In the genomic region with DNA sequence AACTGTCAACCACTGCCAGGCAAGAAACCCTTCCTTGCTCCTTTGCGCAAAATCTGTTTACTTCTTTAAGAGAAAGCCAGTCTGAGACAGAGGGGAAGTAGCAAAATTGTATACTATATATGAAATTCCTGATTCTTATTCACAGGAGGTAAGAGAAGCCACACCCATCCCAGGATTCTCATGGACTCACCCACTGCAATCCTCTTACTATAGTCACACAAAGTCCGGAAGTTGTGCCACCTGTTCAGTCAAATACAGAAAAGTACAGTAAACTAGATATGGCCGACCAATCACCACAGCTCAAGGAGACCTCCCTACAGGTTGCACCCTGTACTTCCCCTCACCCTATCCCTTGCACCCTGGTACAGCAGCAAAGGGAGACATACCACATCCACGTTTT, we compare ENCODE assay signal across 18 cellular contexts. TPM values are rescaled to one million over a fixed set of nuclear protein-coding genes. Genes with fewer than 3 reads are reported as not detected.
DNase-seq lines count a peak whose midpoint lies in the region; ATAC-seq, FAIRE-seq and TF ChIP-seq lines count a peak whose summit lies in the region.
"Had no signal": no experiment of that assay in that cellular context is flagged by ENCODE, and none has a peak within 500 bp of the region (broad histone marks: within the 10 kb centered on the region; RNA-seq: fewer than 3 reads in every experiment).

No MANE protein-coding gene starts in this region.

- in situ Hi-C loops in HepG2 (cut with HindIII; ENCODE audit: extremely low pct_ligation_motif_present, low pct_unique_long_range_greater_than_20kb) = no loop called here
- in situ Hi-C loops in transverse colon (cut with MboI; ENCODE audit: low pct_ligation_motif_present in 1 of 4, low pct_unique_long_range_greater_than_20kb in 1 of 4, low sequenced_read_pairs in 3 of 4) = no loop called here

- FAIRE-seq in HepG2 (lab: Jason Lieb, UNC) (no peak), RCC 7860 (lab: Jason Lieb, UNC) (no peak)
- FAIRE-seq: HTR-8/SVneo had no signal

- no peaks in the 10 kb centered on the region for H3K9me2 ChIP-seq in PC-9 (ENCODE audit: insufficient read depth)

- peaks cover 48 to 57% of the 10 kb centered on the region in 2 experiments for H3K36me3 ChIP-seq in HepG2 (replicated peaks in 1 of 2; ENCODE audit: control insufficient read depth in 1 of 2, insufficient read depth in 2 of 2, low read length in 2 of 2)
- H3K36me3 ChIP-seq in right lobe of liver = peaks cover 0 to 51% (median 15%) of the 10 kb centered on the region in 4 donors
- peaks cover 28% of the 10 kb centered on the region for H3K36me3 ChIP-seq in PC-9 (ENCODE audit: low read depth)
- H3K36me3 ChIP-seq in transverse colon = peaks cover 0 to 22% (median 10%) of the 10 kb centered on the region in 4 donors

- H3F3A ChIP-seq in PC-9 (ENCODE audit: insufficient read depth, low read depth) = peaks cover 14% of the 10 kb centered on the region

- H3K9me3 ChIP-seq in HepG2 (ENCODE audit: low read length) (no peaks in the 10 kb centered on the region), right lobe of liver (no peaks in the 10 kb centered on the region), PC-9 (ENCODE audit: insufficient read depth, low read depth) (no peaks in the 10 kb centered on the region), transverse colon (no peaks in the 10 kb centered on the region)
- H3K9me3 ChIP-seq: right atrium auricular region, tibial nerve had no signal

- no peak overlapping the region for H2AFZ ChIP-seq in HepG2 (ENCODE audit: low read length)
- no peak overlapping the region for H2AFZ ChIP-seq in PC-9

- TF ChIP-seq CTCF in HepG2 (CRISPR knock-in tag; IDR thresholded peaks at IDR 0.05) (no peak), right lobe of liver (IDR thresholded peaks at IDR 0.05) (no peak), PC-9 (conservative IDR thresholded peaks at IDR 0.05) (no peak), foreskin keratinocyte (conservative IDR thresholded peaks at IDR 0.05) (no peak), transverse colon (IDR thresholded peaks at IDR 0.05) (no peak)

- peaks cover 27% of the 10 kb centered on the region for H3K4me1 ChIP-seq in HepG2 (ENCODE audit: insufficient read depth, low read length)
- H3K4me1 ChIP-seq in right lobe of liver = peaks cover 0 to 16% (median 0%) of the 10 kb centered on the region in 4 donors
- peaks cover 19% of the 10 kb centered on the region for H3K4me1 ChIP-seq in PC-9 (replicated peaks; ENCODE audit: insufficient read depth)
- H3K4me1 ChIP-seq in foreskin keratinocyte = peaks cover 19% of the 10 kb centered on the region
- H3K4me1 ChIP-seq in transverse colon = peaks cover 9 to 43% (median 19%) of the 10 kb centered on the region in 4 donors

- TF ChIP-seq POLR2A in HepG2 (IDR thresholded peaks at IDR 0.05; ENCODE audit: insufficient read depth in 1 of 2, low read depth in 2 of 2, low read length in 2 of 2) (no peak; a peak in 1 of 4 replicates), right lobe of liver (IDR thresholded peaks at IDR 0.05) (no peak), transverse colon (IDR thresholded peaks at IDR 0.05) (no peak)

- DNase-seq in HepG2 (ENCODE audit: low spot score) (no peak), right lobe of liver (no peak), PC-9 (peak; percentile 44 to 70), foreskin keratinocyte (peak; percentile 76 to 90), transverse colon (peak; percentile 48), RCC 7860 (ENCODE audit: low spot score) (no peak), HUDEP-2 (lab: John Stamatoyannopoulos, UW; ENCODE audit: unreplicated experiment in 76 of 76) (no peak)
- DNase-seq: effector CD8-positive, alpha-beta T cell; foreskin fibroblast; NCI-H1048; stimulated activated CD4-positive, alpha-beta T cell treated with anti-CD3 and anti-CD28 coated beads, Interleukin-4, amount 100 ng/mL, for 1 hour had no signal

- H3K79me2 ChIP-seq in HepG2 (ENCODE audit: insufficient read depth, low read length) (peaks cover 21% of the 10 kb centered on the region), PC-9 (ENCODE audit: low read depth) (peaks cover 19% of the 10 kb centered on the region)

- H3K4me3 ChIP-seq in HepG2 (replicated peaks in 1 of 3; ENCODE audit: insufficient read depth in 1 of 3, low read depth in 2 of 3, low read length in 3 of 3) = no peak overlapping the region
- no peak overlapping the region for H3K4me3 ChIP-seq in right lobe of liver
- no peak overlapping the region; the same call in 1 of the 2 replicates for H3K4me3 ChIP-seq in PC-9
- no peak overlapping the region for H3K4me3 ChIP-seq in transverse colon
- H3K4me3 ChIP-seq: cardiac muscle cell, lung, right atrium auricular region, tibial nerve had no signal

- BruUV-seq in HepG2 (replicated peaks; lab: Mats Ljungman, UMichigan) = no TSS peak
- no TSS peak for BruUV-seq in PC-9 (replicated peaks; lab: Mats Ljungman, UMichigan)

- intact Hi-C loops in HepG2 (cut with micrococcal nuclease; ENCODE audit: unreplicated experiment) = no loop called here
- intact Hi-C loops in right lobe of liver (cut with DNase I) = no loop called here
- intact Hi-C loops in PC-9 (cut with micrococcal nuclease; ENCODE audit: unreplicated experiment) = loop anchor here (5.0 kb wide), 1 partner anchor 131 kb away; the partner anchor contains the start of gene CDH24
- intact Hi-C loops in transverse colon (cut with DNase I; ENCODE audit: low total_unique reads) = no loop called here

- H3K27me3 ChIP-seq in HepG2 (ENCODE audit: control insufficient read depth in 1 of 2, insufficient read depth in 2 of 2, low read length in 2 of 2) = no peaks in the 10 kb centered on the region; a peak in 1 of 5 replicates
- no peaks in the 10 kb centered on the region for H3K27me3 ChIP-seq in right lobe of liver
- no peaks in the 10 kb centered on the region for H3K27me3 ChIP-seq in PC-9 (ENCODE audit: insufficient read depth, low read depth)
- no peaks in the 10 kb centered on the region for H3K27me3 ChIP-seq in foreskin keratinocyte
- H3K27me3 ChIP-seq in transverse colon = no peaks in the 10 kb centered on the region
- H3K27me3 ChIP-seq: cardiac muscle cell, right atrium auricular region, tibial nerve had no signal

- CTCF ChIA-PET in HepG2 (lab: Yijun Ruan, JAX; ENCODE audit: low intra/inter-chr PET ratio, low total read pairs) = no interaction called here
- CTCF ChIA-PET in PC-9 (lab: Charles Lee) = interaction anchor here (0.6 kb wide), 2 partner anchors 29 to 32 kb away, joined by 3 to 4 read pairs; no protein-coding TSS in a partner anchor

- POLR2A ChIA-PET in HepG2 (lab: Yijun Ruan, JAX) (interaction anchor here (1.4 to 6.1 kb wide), 5 partner anchors 9 to 56 kb away, joined by 5 to 112 read pairs (median 27); partner anchors contain the start of genes AJUBA, HAUS4, LRP10 and RBM23), PC-9 (lab: Charles Lee; ENCODE audit: unreplicated experiment) (interaction anchor here (0.6 kb wide), 1 partner anchor 356 kb away, joined by 5 read pairs; no protein-coding TSS in a partner anchor)

- H3K4me2 ChIP-seq in HepG2 (ENCODE audit: low read depth, low read length) (no peak overlapping the region), PC-9 (peak overlapping the region; percentile 51)

- no peak for TF ChIP-seq RAD21 in HepG2 (CRISPR knock-in tag; IDR thresholded peaks at IDR 0.05)

- H3K27ac ChIP-seq in HepG2 (ENCODE audit: extremely low read length, insufficient read depth, low read length) (no peak overlapping the region), right lobe of liver (no peak overlapping the region), PC-9 (peak overlapping the region; percentile 55), foreskin keratinocyte (peak overlapping the region; percentile 2), transverse colon (peak overlapping the region; percentile 14 to 70 (median 42))
- H3K27ac ChIP-seq: cardiac muscle cell, right atrium auricular region, tibial nerve, VCaP had no signal

- no peaks in the 10 kb centered on the region for H4K20me1 ChIP-seq in HepG2 (ENCODE audit: insufficient read depth, low read length)
- H4K20me1 ChIP-seq in PC-9 (ENCODE audit: insufficient read depth) = no peaks in the 10 kb centered on the region

- no peak overlapping the region for H3K9ac ChIP-seq in HepG2 (ENCODE audit: insufficient read depth, low read depth, low read length)

- TF ChIP-seq EP300 in HepG2 (IDR thresholded peaks at IDR 0.05; ENCODE audit: low read depth in 2 of 2, low read length in 2 of 2) (no peak), HepG2 (CRISPR knock-in tag; IDR thresholded peaks at IDR 0.05; ENCODE audit: borderline replicate concordance) (no peak), transverse colon (IDR thresholded peaks at IDR 0.05; ENCODE audit: low read depth) (no peak)

- 97% methylated on average over 4 of the region's 4 CpGs for WGBS in HepG2 (ENCODE audit: low lambda C conversion rate)
- WGBS in right lobe of liver (ENCODE audit: insufficient coverage, low coverage, low lambda C conversion rate, missing lambda C conversion rate) = 83% methylated on average over 3 of the region's 4 CpGs
- 40 to 57% methylated on average over 1 to 4 of the region's 4 CpGs for WGBS in transverse colon (ENCODE audit: low coverage in 1 of 2), 2 donors

- ATAC-seq in HepG2 (no peak), right lobe of liver (no peak), foreskin keratinocyte (peak; percentile 37), GM21526 (IDR thresholded peaks at IDR 0.05; ENCODE audit: low FRiP score, unreplicated experiment) (no peak)

RNA-seq across cellular contexts. Expression of gene PRMT5, which starts 2.9 kb away (rescaled TPM):
- total RNA-seq in HepG2 (2016; rRNA removed; fragmentation: Illumina TruSeq; extraction: Trizol) = 210 and 289 TPM in 2 replicates
- 154 and 171 TPM in 2 replicates for total RNA-seq in HepG2 (2016; cell fraction: cytosol; rRNA removed; fragmentation: Illumina TruSeq; extraction: Trizol; ENCODE audit: low read depth)
- total RNA-seq in HepG2 (2016; cell fraction: insoluble cytoplasmic fraction; rRNA removed; fragmentation: Illumina TruSeq; extraction: Trizol) = 224 and 314 TPM in 2 replicates
- total RNA-seq in HepG2 (2016; cell fraction: membrane; rRNA removed; fragmentation: Illumina TruSeq; extraction: Trizol) = 131 and 139 TPM in 2 replicates
- 137 and 144 TPM in 2 replicates for total RNA-seq in HepG2 (2016; cell fraction: nucleus; rRNA removed; fragmentation: Illumina TruSeq; extraction: Trizol)
- polyA plus RNA-seq in HepG2 (2011; rRNA removed) = 329 and 354 TPM in 2 replicates
- 348 and 362 TPM in 2 replicates for polyA plus RNA-seq in HepG2 (2011; cell fraction: cytosol; rRNA removed)
- 327 and 362 TPM in 2 replicates for polyA plus RNA-seq in HepG2 (2011; cell fraction: nucleus; rRNA removed)
- polyA plus RNA-seq in HepG2 (2012) = 137 and 192 TPM in 2 replicates
- polyA plus RNA-seq in HepG2 (2016; cell fraction: cytosol; fragmentation: Illumina TruSeq; extraction: Trizol; ENCODE audit: low read depth) = 39.5 and 40.9 TPM in 2 replicates
- 294 and 308 TPM in 2 replicates for polyA plus RNA-seq in HepG2 (2016; cell fraction: insoluble cytoplasmic fraction; fragmentation: Illumina TruSeq; extraction: Trizol; ENCODE audit: low read depth)
- polyA plus RNA-seq in HepG2 (2016; cell fraction: membrane; fragmentation: Illumina TruSeq; extraction: Trizol; ENCODE audit: low read depth) = 72.5 and 74.3 TPM in 2 replicates
- polyA plus RNA-seq in HepG2 (2016; cell fraction: nucleus; fragmentation: Illumina TruSeq; extraction: Trizol; ENCODE audit: insufficient read depth, low read depth) = 212 and 229 TPM in 2 replicates
- polyA minus RNA-seq in HepG2 (2011; rRNA and poly(A)+ RNA removed; ENCODE audit: low replicate concordance) = 563 and 739 TPM in 2 replicates
- polyA minus RNA-seq in HepG2 (2011; cell fraction: cytosol; rRNA and poly(A)+ RNA removed) = 136 and 191 TPM in 2 replicates
- polyA minus RNA-seq in HepG2 (2011; cell fraction: nucleus; rRNA and poly(A)+ RNA removed) = 169 and 174 TPM in 2 replicates
- total RNA-seq in right lobe of liver = 10 to 100 TPM; 22.5 to 32.1 (median 25.7) TPM
- 58.6 and 73.2 TPM in 2 replicates for total RNA-seq in PC-9 (2021)
- 177 and 186 TPM in 2 replicates for total RNA-seq in foreskin keratinocyte
- polyA plus RNA-seq in foreskin keratinocyte = 153 and 160 TPM in 2 replicates
- 10 to 100 TPM; 32.2 to 92.3 (median 43.4) TPM for total RNA-seq in transverse colon

RNA-seq across cellular contexts. Expression of gene RBM23, which starts 7.4 kb away (rescaled TPM):
- total RNA-seq in HepG2 (2016; rRNA removed; fragmentation: Illumina TruSeq; extraction: Trizol) (0.52 and 1.5 TPM in 2 replicates), right lobe of liver (10 to 100 TPM; 22.2 to 38.0 (median 34.0) TPM), PC-9 (2021) (68.7 and 76.5 TPM in 2 replicates), foreskin keratinocyte (42.4 and 47.2 TPM in 2 replicates), transverse colon (100 to 1,000 TPM in 3 of 4 donors, 10 to 100 TPM in 1; 96.4 to 186 (median 114) TPM)
- 1.3 and 3.6 TPM in 2 replicates for total RNA-seq in HepG2 (2016; cell fraction: cytosol; rRNA removed; fragmentation: Illumina TruSeq; extraction: Trizol; ENCODE audit: low read depth)
- total RNA-seq in HepG2 (2016; cell fraction: insoluble cytoplasmic fraction; rRNA removed; fragmentation: Illumina TruSeq; extraction: Trizol) = 0.61 and 1.6 TPM in 2 replicates
- 0.71 and 0.76 TPM in 2 replicates for total RNA-seq in HepG2 (2016; cell fraction: membrane; rRNA removed; fragmentation: Illumina TruSeq; extraction: Trizol)
- 1.2 and 2.0 TPM in 2 replicates for total RNA-seq in HepG2 (2016; cell fraction: nucleus; rRNA removed; fragmentation: Illumina TruSeq; extraction: Trizol)
- polyA plus RNA-seq in HepG2 (2011; rRNA removed) (2.1 and 2.9 TPM in 2 replicates), foreskin keratinocyte (27.0 and 32.1 TPM in 2 replicates)
- 0.87 and 0.90 TPM in 2 replicates for polyA plus RNA-seq in HepG2 (2011; cell fraction: cytosol; rRNA removed)
- 7.7 and 10.1 TPM in 2 replicates for polyA plus RNA-seq in HepG2 (2011; cell fraction: nucleus; rRNA removed)
- polyA plus RNA-seq in HepG2 (2012) = 2.0 and 2.8 TPM in 2 replicates
- 0.17 and 0.28 TPM in 2 replicates for polyA plus RNA-seq in HepG2 (2016; cell fraction: cytosol; fragmentation: Illumina TruSeq; extraction: Trizol; ENCODE audit: low read depth)
- polyA plus RNA-seq in HepG2 (2016; cell fraction: insoluble cytoplasmic fraction; fragmentation: Illumina TruSeq; extraction: Trizol; ENCODE audit: low read depth) = 0.76 and 1.0 TPM in 2 replicates
- polyA plus RNA-seq in HepG2 (2016; cell fraction: membrane; fragmentation: Illumina TruSeq; extraction: Trizol; ENCODE audit: low read depth) = 0.27 and 0.43 TPM in 2 replicates
- polyA plus RNA-seq in HepG2 (2016; cell fraction: nucleus; fragmentation: Illumina TruSeq; extraction: Trizol; ENCODE audit: insufficient read depth, low read depth) = 3.6 and 4.3 TPM in 2 replicates
- polyA minus RNA-seq in HepG2 (2011; rRNA and poly(A)+ RNA removed; ENCODE audit: low replicate concordance) = 5.4 and 70.7 TPM in 2 replicates
- 0.97 and 1.6 TPM in 2 replicates for polyA minus RNA-seq in HepG2 (2011; cell fraction: cytosol; rRNA and poly(A)+ RNA removed)
- polyA minus RNA-seq in HepG2 (2011; cell fraction: nucleus; rRNA and poly(A)+ RNA removed) = 14.7 and 14.8 TPM in 2 replicates

RNA-seq across cellular contexts. Expression of gene HAUS4, which starts 30.6 kb away (rescaled TPM):
- total RNA-seq in HepG2 (2016; rRNA removed; fragmentation: Illumina TruSeq; extraction: Trizol) (130 and 141 TPM in 2 replicates), right lobe of liver (10 to 100 TPM in 4 of 6 experiments, 1 to 10 TPM in 2; 6.8 to 17.9 (median 12.4) TPM), PC-9 (2021) (23.1 and 36.0 TPM in 2 replicates), foreskin keratinocyte (44.1 and 51.5 TPM in 2 replicates), transverse colon (10 to 100 TPM; 66.2 to 98.9 (median 85.1) TPM)
- 124 and 143 TPM in 2 replicates for total RNA-seq in HepG2 (2016; cell fraction: cytosol; rRNA removed; fragmentation: Illumina TruSeq; extraction: Trizol; ENCODE audit: low read depth)
- total RNA-seq in HepG2 (2016; cell fraction: insoluble cytoplasmic fraction; rRNA removed; fragmentation: Illumina TruSeq; extraction: Trizol) = 128 and 148 TPM in 2 replicates
- 134 and 154 TPM in 2 replicates for total RNA-seq in HepG2 (2016; cell fraction: membrane; rRNA removed; fragmentation: Illumina TruSeq; extraction: Trizol)
- 82.9 and 84.6 TPM in 2 replicates for total RNA-seq in HepG2 (2016; cell fraction: nucleus; rRNA removed; fragmentation: Illumina TruSeq; extraction: Trizol)
- polyA plus RNA-seq in HepG2 (2011; rRNA removed) (64.7 and 74.4 TPM in 2 replicates), foreskin keratinocyte (36.2 and 54.1 TPM in 2 replicates)
- 49.6 and 52.3 TPM in 2 replicates for polyA plus RNA-seq in HepG2 (2011; cell fraction: cytosol; rRNA removed)
- 90.4 and 93.9 TPM in 2 replicates for polyA plus RNA-seq in HepG2 (2011; cell fraction: nucleus; rRNA removed)
- polyA plus RNA-seq in HepG2 (2012) = 58.5 and 83.9 TPM in 2 replicates
- polyA plus RNA-seq in HepG2 (2016; cell fraction: cytosol; fragmentation: Illumina TruSeq; extraction: Trizol; ENCODE audit: low read depth) = 42.0 and 47.4 TPM in 2 replicates
- polyA plus RNA-seq in HepG2 (2016; cell fraction: insoluble cytoplasmic fraction; fragmentation: Illumina TruSeq; extraction: Trizol; ENCODE audit: low read depth) = 106 and 115 TPM in 2 replicates
- polyA plus RNA-seq in HepG2 (2016; cell fraction: membrane; fragmentation: Illumina TruSeq; extraction: Trizol; ENCODE audit: low read depth) = 86.6 and 89.8 TPM in 2 replicates
- polyA plus RNA-seq in HepG2 (2016; cell fraction: nucleus; fragmentation: Illumina TruSeq; extraction: Trizol; ENCODE audit: insufficient read depth, low read depth) = 118 and 127 TPM in 2 replicates
- 39.3 and 43.1 TPM in 2 replicates for polyA minus RNA-seq in HepG2 (2011; rRNA and poly(A)+ RNA removed; ENCODE audit: low replicate concordance)
- polyA minus RNA-seq in HepG2 (2011; cell fraction: cytosol; rRNA and poly(A)+ RNA removed) = 27.3 and 39.3 TPM in 2 replicates
- 50.6 and 59.4 TPM in 2 replicates for polyA minus RNA-seq in HepG2 (2011; cell fraction: nucleus; rRNA and poly(A)+ RNA removed)

RNA-seq across cellular contexts. Expression of gene REM2, which starts 43.3 kb away (rescaled TPM):
- total RNA-seq in HepG2 (2016; rRNA removed; fragmentation: Illumina TruSeq; extraction: Trizol) = not detected in 2 replicates
- not detected in 2 replicates for total RNA-seq in HepG2 (2016; cell fraction: cytosol; rRNA removed; fragmentation: Illumina TruSeq; extraction: Trizol; ENCODE audit: low read depth)
- total RNA-seq in HepG2 (2016; cell fraction: insoluble cytoplasmic fraction; rRNA removed; fragmentation: Illumina TruSeq; extraction: Trizol) = not detected in 2 replicates
- total RNA-seq in HepG2 (2016; cell fraction: membrane; rRNA removed; fragmentation: Illumina TruSeq; extraction: Trizol) = not detected in 2 replicates
- total RNA-seq in HepG2 (2016; cell fraction: nucleus; rRNA removed; fragmentation: Illumina TruSeq; extraction: Trizol) = not detected in 2 replicates
- 0.20 and 0.31 TPM in 2 replicates for polyA plus RNA-seq in HepG2 (2011; rRNA removed)
- 0.04 and 0.05 TPM in 2 replicates for polyA plus RNA-seq in HepG2 (2011; cell fraction: cytosol; rRNA removed)
- polyA plus RNA-seq in HepG2 (2011; cell fraction: nucleus; rRNA removed) = 1.1 and 1.9 TPM in 2 replicates
- 0.21 and 0.67 TPM in 2 replicates for polyA plus RNA-seq in HepG2 (2012)
- not detected in 2 replicates for polyA plus RNA-seq in HepG2 (2016; cell fraction: cytosol; fragmentation: Illumina TruSeq; extraction: Trizol; ENCODE audit: low read depth)
- polyA plus RNA-seq in HepG2 (2016; cell fraction: insoluble cytoplasmic fraction; fragmentation: Illumina TruSeq; extraction: Trizol; ENCODE audit: low read depth) = not detected in 2 replicates
- not detected in 2 replicates for polyA plus RNA-seq in HepG2 (2016; cell fraction: membrane; fragmentation: Illumina TruSeq; extraction: Trizol; ENCODE audit: low read depth)
- polyA plus RNA-seq in HepG2 (2016; cell fraction: nucleus; fragmentation: Illumina TruSeq; extraction: Trizol; ENCODE audit: insufficient read depth, low read depth) = not detected in 2 replicates
- polyA minus RNA-seq in HepG2 (2011; rRNA and poly(A)+ RNA removed; ENCODE audit: low replicate concordance) = 0.26 and 0.30 TPM in 2 replicates
- not detected in 2 replicates for polyA minus RNA-seq in HepG2 (2011; cell fraction: cytosol; rRNA and poly(A)+ RNA removed)
- polyA minus RNA-seq in HepG2 (2011; cell fraction: nucleus; rRNA and poly(A)+ RNA removed) = 0.25 and 0.90 TPM in 2 replicates
- total RNA-seq in right lobe of liver = under 1 TPM in 2 of 6 experiments, not detected in 4; 0.10 to 0.12 TPM
- 0.50 and 0.98 TPM in 2 replicates for total RNA-seq in PC-9 (2021)
- total RNA-seq in foreskin keratinocyte = 0.14 TPM in 2 replicates
- 0.11 and 0.18 TPM in 2 replicates for polyA plus RNA-seq in foreskin keratinocyte
- total RNA-seq in transverse colon = 1 to 10 TPM in 2 of 4 donors, under 1 TPM in 1, not detected in 1; 0.27 to 5.2 (median 2.1) TPM
- total RNA-seq: right atrium auricular region had no signal

RNA-seq across cellular contexts. Expression of gene LRP10, which starts 54.8 kb away (rescaled TPM):
- total RNA-seq in HepG2 (2016; rRNA removed; fragmentation: Illumina TruSeq; extraction: Trizol) (8.6 and 16.9 TPM in 2 replicates), right lobe of liver (10 to 100 TPM; 31.0 to 54.5 (median 44.6) TPM), PC-9 (2021) (59.0 and 61.6 TPM in 2 replicates), foreskin keratinocyte (65.2 and 76.2 TPM in 2 replicates), transverse colon (100 to 1,000 TPM in 3 of 4 donors, 10 to 100 TPM in 1; 88.8 to 232 (median 180) TPM)
- 4.6 and 5.4 TPM in 2 replicates for total RNA-seq in HepG2 (2016; cell fraction: cytosol; rRNA removed; fragmentation: Illumina TruSeq; extraction: Trizol; ENCODE audit: low read depth)
- total RNA-seq in HepG2 (2016; cell fraction: insoluble cytoplasmic fraction; rRNA removed; fragmentation: Illumina TruSeq; extraction: Trizol) = 8.2 and 17.2 TPM in 2 replicates
- 13.8 and 15.6 TPM in 2 replicates for total RNA-seq in HepG2 (2016; cell fraction: membrane; rRNA removed; fragmentation: Illumina TruSeq; extraction: Trizol)
- 15.9 and 21.6 TPM in 2 replicates for total RNA-seq in HepG2 (2016; cell fraction: nucleus; rRNA removed; fragmentation: Illumina TruSeq; extraction: Trizol)
- polyA plus RNA-seq in HepG2 (2011; rRNA removed) (45.2 and 80.6 TPM in 2 replicates), foreskin keratinocyte (56.5 and 58.5 TPM in 2 replicates)
- 49.4 and 54.8 TPM in 2 replicates for polyA plus RNA-seq in HepG2 (2011; cell fraction: cytosol; rRNA removed)
- 70.7 and 85.9 TPM in 2 replicates for polyA plus RNA-seq in HepG2 (2011; cell fraction: nucleus; rRNA removed)
- polyA plus RNA-seq in HepG2 (2012) = 45.8 and 84.6 TPM in 2 replicates
- 6.5 and 7.4 TPM in 2 replicates for polyA plus RNA-seq in HepG2 (2016; cell fraction: cytosol; fragmentation: Illumina TruSeq; extraction: Trizol; ENCODE audit: low read depth)
- 8.2 and 10.9 TPM in 2 replicates for polyA plus RNA-seq in HepG2 (2016; cell fraction: insoluble cytoplasmic fraction; fragmentation: Illumina TruSeq; extraction: Trizol; ENCODE audit: low read depth)
- 11.6 and 13.0 TPM in 2 replicates for polyA plus RNA-seq in HepG2 (2016; cell fraction: membrane; fragmentation: Illumina TruSeq; extraction: Trizol; ENCODE audit: low read depth)
- 22.9 and 23.5 TPM in 2 replicates for polyA plus RNA-seq in HepG2 (2016; cell fraction: nucleus; fragmentation: Illumina TruSeq; extraction: Trizol; ENCODE audit: insufficient read depth, low read depth)
- polyA minus RNA-seq in HepG2 (2011; rRNA and poly(A)+ RNA removed; ENCODE audit: low replicate concordance) = 73.0 and 241 TPM in 2 replicates
- 55.0 and 77.3 TPM in 2 replicates for polyA minus RNA-seq in HepG2 (2011; cell fraction: cytosol; rRNA and poly(A)+ RNA removed)
- 23.4 and 37.7 TPM in 2 replicates for polyA minus RNA-seq in HepG2 (2011; cell fraction: nucleus; rRNA and poly(A)+ RNA removed)

Comparison
In these comparisons a context has a peak if more than half of its experiments do, and no peak if none do; other contexts are left out.
1. DNase-seq: peak in PC-9 (2 of 2), foreskin keratinocyte (2 of 2) and transverse colon (single experiment); none in HepG2 (single experiment), right lobe of liver (0 of 3), RCC 7860 (single experiment) and HUDEP-2 (0 of 76).
2. H3K27ac ChIP-seq: peak in PC-9 (single experiment), foreskin keratinocyte (single experiment) and transverse colon (4 of 4); none in HepG2 (single experiment) and right lobe of liver (0 of 3).